In genomic region chr2:218022851-218023530, GRCh38 we compare ENCODE assay signal across 25 cellular contexts. TPM values are rescaled to one million over a fixed set of nuclear protein-coding genes. Genes with fewer than 3 reads are reported as not detected.
DNase-seq lines count a peak whose midpoint lies in the region; FAIRE-seq and TF ChIP-seq lines count a peak whose summit lies in the region.
"Had no signal": no experiment of that assay in that cellular context is flagged by ENCODE, and none has a peak within 500 bp of the region (broad histone marks: within the 10 kb centered on the region; RNA-seq: fewer than 3 reads in every experiment).

No MANE protein-coding gene starts in this region.

- no peak overlapping the region for H3K18ac ChIP-seq in H1 (ENCODE audit: extremely low read depth, low read length)

- H3K27ac ChIP-seq in H1 (ENCODE audit: low read depth, low read length) (no peak overlapping the region), transverse colon (no peak overlapping the region)
- H3K27ac ChIP-seq: brain microvascular endothelial cell, parathyroid adenoma, skin epidermis had no signal

- intact Hi-C loops in CD14-positive monocyte (cut with micrococcal nuclease) (no loop called here), posterior vena cava (cut with DNase I) (no loop called here), transverse colon (cut with DNase I; ENCODE audit: low total_unique reads) (no loop called here)

- no peak overlapping the region for H3K9ac ChIP-seq in H1 (replicated peaks in 1 of 4; ENCODE audit: extremely low read depth in 1 of 4, low read depth in 3 of 4, low read length in 3 of 4)
- H3K9ac ChIP-seq: parathyroid adenoma had no signal

- H3K9me3 ChIP-seq in H1 (ENCODE audit: insufficient read depth in 2 of 2, low read depth in 1 of 2, low read length in 1 of 2) (no peaks in the 10 kb centered on the region), transverse colon (no peaks in the 10 kb centered on the region)

- peaks cover 0 to 5% (median under 1%) of the 10 kb centered on the region in 3 donors for H3K27me3 Mint-ChIP-seq in CD14-positive monocyte (ENCODE audit: low read depth in 3 of 3)
- H3K27me3 Mint-ChIP-seq: activated CD4-positive, alpha-beta T cell treated with anti-CD3 and anti-CD28 coated beads, Interleukin-2, amount 10 ng/mL, durations not matched to agents 24 days and 14 days; naive thymus-derived CD4-positive, alpha-beta T cell had no signal

- in situ Hi-C loops in transverse colon (cut with MboI; ENCODE audit: low pct_ligation_motif_present in 1 of 4, low pct_unique_long_range_greater_than_20kb in 1 of 4, low sequenced_read_pairs in 3 of 4) = loop anchor here in 1 of 4 donors (25.0 kb wide), 1 partner anchor 236 kb away; no protein-coding TSS in a partner anchor

- no peak overlapping the region for H2BK120ac ChIP-seq in H1 (replicated peaks; ENCODE audit: low read depth, low read length)

- H4K8ac ChIP-seq in H1 (ENCODE audit: extremely low read depth, insufficient read depth, low read length) = no peak overlapping the region

- peak overlapping the region; percentile 33; the same call in 1 of the 2 replicates for H2AK5ac ChIP-seq in H1 (ENCODE audit: low read depth, low read length)

- H3K4me3 Mint-ChIP-seq in CD14-positive monocyte = no peak overlapping the region
- H3K4me3 Mint-ChIP-seq: activated CD4-positive, alpha-beta T cell treated with anti-CD3 and anti-CD28 coated beads, Interleukin-2, amount 10 ng/mL, durations not matched to agents 24 days and 14 days; activated T-helper 1 cell treated with anti-CD3 and anti-CD28 coated beads, Interleukin-12 subunit alpha, Interleukin-12 subunit beta, Interleukin-2, Interleukin-4 antibody, amounts not matched to agents 30 ng/mL and 10 ng/mL and 1 ng/mL, durations not matched to agents 14 hours and 24 hours and 36 hours; CD4-positive, alpha-beta memory T cell; GM23338; naive thymus-derived CD4-positive, alpha-beta T cell; stimulated activated memory B cell treated with anti-CD40 and anti-IgM and Interleukin-4, amounts not matched to agents 10 μg/mL and 1 μg/mL and 100 μg/mL, for 72 hours had no signal

- H2BK12ac ChIP-seq in H1 (ENCODE audit: low read depth, low read length) = no peak overlapping the region

- POLR2A ChIA-PET in H1 (lab: Charles Lee; ENCODE audit: partially characterized antibody) = interaction anchor here (0.7 kb wide), 1 partner anchor 20 kb away, joined by 3 read pairs; the partner anchor contains the start of gene TNS1

- TF ChIP-seq RAD21 in H1 (IDR thresholded peaks at IDR 0.05 in 1 of 2, conservative IDR thresholded peaks at IDR 0.05 in 1 of 2; ENCODE audit: low read depth in 2 of 2, low read length in 2 of 2) = no peak

- H3K27me3 ChIP-seq in H1 (replicated peaks in 1 of 4; ENCODE audit: control insufficient read depth in 3 of 4, extremely low read depth in 1 of 4, insufficient read depth in 3 of 4, low read length in 3 of 4) (no peaks in the 10 kb centered on the region), transverse colon (no peaks in the 10 kb centered on the region)
- H3K27me3 ChIP-seq: brain microvascular endothelial cell had no signal

- H3K4ac ChIP-seq in H1 (replicated peaks; ENCODE audit: insufficient read length, low read depth, low read length) = no peak overlapping the region

- TF ChIP-seq CTCF in CD14-positive monocyte (IDR thresholded peaks at IDR 0.05) = no peak
- no peak for TF ChIP-seq CTCF in H1 (IDR thresholded peaks at IDR 0.05; ENCODE audit: control extremely low read depth in 1 of 3, insufficient read depth in 1 of 3, low read depth in 1 of 3, low read length in 3 of 3)
- no peak for TF ChIP-seq CTCF in transverse colon (IDR thresholded peaks at IDR 0.05)

- H3K4me1 Mint-ChIP-seq in CD14-positive monocyte = peaks cover 40% of the 10 kb centered on the region
- H3K4me1 Mint-ChIP-seq: activated CD4-positive, alpha-beta T cell treated with anti-CD3 and anti-CD28 coated beads, Interleukin-2, amount 10 ng/mL, durations not matched to agents 24 days and 14 days; CD4-positive, alpha-beta memory T cell had no signal

- TF ChIP-seq POLR2A in H1 (IDR thresholded peaks at IDR 0.05; ENCODE audit: control extremely low read depth in 1 of 2, low read depth in 2 of 2, low read length in 2 of 2) = no peak
- TF ChIP-seq POLR2A in transverse colon (IDR thresholded peaks at IDR 0.05) = no peak

- no peaks in the 10 kb centered on the region for H3K36me3 ChIP-seq in H1 (ENCODE audit: control insufficient read depth in 2 of 4, insufficient read depth in 4 of 4, low read length in 3 of 4)
- H3K36me3 ChIP-seq in transverse colon = no peaks in the 10 kb centered on the region
- H3K36me3 ChIP-seq: brain microvascular endothelial cell had no signal

- H2BK15ac ChIP-seq in H1 (ENCODE audit: low read length) = peak overlapping the region; percentile 72; the same call in 1 of the 2 replicates

- no peak overlapping the region for H2BK5ac ChIP-seq in H1 (ENCODE audit: low read depth, low read length)

- H2AFZ ChIP-seq in H1 (ENCODE audit: low read length) = no peak overlapping the region
- H2AFZ ChIP-seq: GM23338, parathyroid adenoma had no signal

- H3K4me1 ChIP-seq in H1 (replicated peaks in 1 of 4; ENCODE audit: control insufficient read depth in 3 of 4, insufficient read depth in 4 of 4, low read length in 3 of 4) = peaks cover 0 to 16% (median 5%) of the 10 kb centered on the region in 4 experiments; a peak in 6 of 7 replicates
- H3K4me1 ChIP-seq in transverse colon = peaks cover 0 to 2% (median 0%) of the 10 kb centered on the region in 4 donors

- H3K27ac Mint-ChIP-seq in CD14-positive monocyte = no peak overlapping the region
- H3K27ac Mint-ChIP-seq: activated CD4-positive, alpha-beta T cell treated with anti-CD3 and anti-CD28 coated beads, Interleukin-2, amount 10 ng/mL, durations not matched to agents 24 days and 14 days; activated T-helper 1 cell treated with anti-CD3 and anti-CD28 coated beads, Interleukin-12 subunit alpha, Interleukin-12 subunit beta, Interleukin-2, Interleukin-4 antibody, amounts not matched to agents 30 ng/mL and 10 ng/mL and 1 ng/mL, durations not matched to agents 14 hours and 24 hours and 36 hours; CD4-positive, alpha-beta memory T cell; GM23338; naive thymus-derived CD4-positive, alpha-beta T cell; stimulated activated memory B cell treated with anti-CD40 and anti-IgM and Interleukin-4, amounts not matched to agents 10 μg/mL and 1 μg/mL and 100 μg/mL, for 72 hours had no signal

- no peak overlapping the region for H3K4me2 ChIP-seq in H1 (ENCODE audit: insufficient read depth in 1 of 2, low read depth in 2 of 2, low read length in 2 of 2)
- H3K4me2 ChIP-seq: GM23338 had no signal

- no peak overlapping the region for H2BK20ac ChIP-seq in H1 (ENCODE audit: low read length)

- H3K79me2 ChIP-seq in H1 (ENCODE audit: control insufficient read depth in 1 of 2, insufficient read depth in 2 of 2, low read length in 2 of 2) = no peaks in the 10 kb centered on the region
- H3K79me2 ChIP-seq: parathyroid adenoma had no signal

- no peaks in the 10 kb centered on the region; the same call in 1 of the 2 replicates for H3K79me1 ChIP-seq in H1 (ENCODE audit: low read depth, low read length)

- no peak overlapping the region for H3K23ac ChIP-seq in H1 (ENCODE audit: insufficient read length)

- 90% methylated on average over 7 of the region's 7 CpGs; no CpG with 5 or more reads in 1 of the 2 experiments for WGBS in H1 (ENCODE audit: extremely low coverage in 1 of 2, insufficient coverage in 1 of 2, insufficient read length in 1 of 2, insufficient replicate concordance in 2 of 2, low coverage in 1 of 2, low lambda C conversion rate in 2 of 2, missing lambda C conversion rate in 1 of 2), 2 experiments
- WGBS in transverse colon (ENCODE audit: low coverage in 1 of 2), 2 donors = 60 to 77% methylated on average over 1 to 7 of the region's 7 CpGs

- CTCF ChIA-PET in H1 (lab: Charles Lee; ENCODE audit: partially characterized antibody) = interaction anchor here (0.8 to 5.5 kb wide), 9 partner anchors 9 to 237 kb away, joined by 3 to 22 read pairs (median 5); partner anchors contain the start of gene TNS1

- H3K56ac ChIP-seq in H1 (replicated peaks; ENCODE audit: insufficient read length, low read depth, low read length) = no peak overlapping the region

- no peak for FAIRE-seq in H1 (lab: Jason Lieb, UNC)

- no peaks in the 10 kb centered on the region for H3K23me2 ChIP-seq in H1 (ENCODE audit: low read depth, low read length)

- H3K4me3 ChIP-seq in H1 (ENCODE audit: extremely low read depth in 1 of 4, insufficient read depth in 2 of 4, low read depth in 3 of 4, low read length in 4 of 4) (no peak overlapping the region), transverse colon (no peak overlapping the region)
- H3K4me3 ChIP-seq: GM23338, skin epidermis had no signal

- H3K9me3 Mint-ChIP-seq in CD14-positive monocyte = no peaks in the 10 kb centered on the region
- H3K9me3 Mint-ChIP-seq: activated CD4-positive, alpha-beta T cell treated with anti-CD3 and anti-CD28 coated beads, Interleukin-2, amount 10 ng/mL, durations not matched to agents 24 days and 14 days; activated T-helper 1 cell treated with anti-CD3 and anti-CD28 coated beads, Interleukin-12 subunit alpha, Interleukin-12 subunit beta, Interleukin-2, Interleukin-4 antibody, amounts not matched to agents 30 ng/mL and 10 ng/mL and 1 ng/mL, durations not matched to agents 14 hours and 24 hours and 36 hours; CD4-positive, alpha-beta memory T cell; GM23338; naive thymus-derived CD4-positive, alpha-beta T cell; stimulated activated memory B cell treated with anti-CD40 and anti-IgM and Interleukin-4, amounts not matched to agents 10 μg/mL and 1 μg/mL and 100 μg/mL, for 72 hours had no signal

- TF ChIP-seq EP300 in H1 (IDR thresholded peaks at IDR 0.05; ENCODE audit: borderline replicate concordance in 1 of 2, low read depth in 2 of 2, low read length in 2 of 2) (no peak), transverse colon (IDR thresholded peaks at IDR 0.05; ENCODE audit: low read depth) (no peak)

- no peak overlapping the region for H3K14ac ChIP-seq in H1 (ENCODE audit: insufficient read length)

- H3K36me3 Mint-ChIP-seq in CD14-positive monocyte = peaks cover under 1 to 3% of the 10 kb centered on the region in 2 donors
- H3K36me3 Mint-ChIP-seq: CD4-positive, alpha-beta memory T cell; naive thymus-derived CD4-positive, alpha-beta T cell; stimulated activated memory B cell treated with anti-CD40 and anti-IgM and Interleukin-4, amounts not matched to agents 10 μg/mL and 1 μg/mL and 100 μg/mL, for 72 hours had no signal

- peak; percentile 2 for DNase-seq in 8988T
- DNase-seq in CD14-positive monocyte (ENCODE audit: low spot score) = peak; percentile 26
- DNase-seq in H1 (ENCODE audit: low read depth in 1 of 2, low spot score in 2 of 2) = peak in 1 of 2 experiments; percentile 40
- DNase-seq in posterior vena cava (ENCODE audit: low spot score) = peak; percentile 66
- DNase-seq in transverse colon = no peak
- DNase-seq in NCI-H524 (lab: John Stamatoyannopoulos, UW) = no peak
- DNase-seq in SKM-1 (lab: John Stamatoyannopoulos, UW; ENCODE audit: unreplicated experiment) = no peak
- DNase-seq in NCI-H2107 (lab: John Stamatoyannopoulos, UW) = no peak
- DNase-seq: activated CD4-positive, alpha-beta T cell treated with anti-CD3 and anti-CD28 coated beads, Interleukin-2, amount 10 ng/mL, durations not matched to agents 24 days and 14 days; brain microvascular endothelial cell; CD4-positive, alpha-beta memory T cell; IMR-90; NCI-H510A treated with DMSO at 0.1 percent for 48 hours; stimulated activated CD4-positive, alpha-beta T cell treated with anti-CD3 and anti-CD28 coated beads, Interleukin-2, amount 100 ng/mL, for 24 hours had no signal

- H4K91ac ChIP-seq in H1 (replicated peaks; ENCODE audit: insufficient read length, low read length) = no peak overlapping the region

- no peak overlapping the region for H4K5ac ChIP-seq in H1 (ENCODE audit: insufficient read length, low read depth, low read length)

- no peaks in the 10 kb centered on the region for H4K20me1 ChIP-seq in H1 (replicated peaks in 1 of 2; ENCODE audit: control insufficient read depth in 1 of 2, insufficient read depth in 2 of 2, low read length in 2 of 2)

RNA-seq across cellular contexts. Expression of gene TNS1, which starts 20.2 kb away (rescaled TPM):
- polyA plus RNA-seq in CD14-positive monocyte (1 to 10 TPM in 1 of 2 donors, under 1 TPM in 1; 0.26 to 1.6 TPM), H1 (2011; rRNA removed) (1.5 and 1.9 TPM in 2 replicates)
- 4.8 and 5.1 TPM in 2 replicates for total RNA-seq in H1 (2021; fragmentation: NEBNext Ultra II Directional; extraction: Animal tissue kit (Norgen Biotek cat#: 25700))
- 1.3 TPM for polyA plus RNA-seq in H1 (2011; cell fraction: cytosol; rRNA removed)
- polyA plus RNA-seq in H1 (2011; cell fraction: nucleus; rRNA removed) = 7.3 TPM
- 2.0 to 2.7 TPM (median 2.3 TPM) in 4 replicates for polyA plus RNA-seq in H1 (2012, experiment 1 of 2)
- 1.1 TPM for polyA plus RNA-seq in H1 (2012, experiment 2 of 2)
- polyA plus RNA-seq in H1 (2013, experiment 1 of 2) = 1.9 TPM
- polyA plus RNA-seq in H1 (2013, experiment 2 of 2) = 2.0 TPM
- polyA minus RNA-seq in H1 (2011; rRNA and poly(A)+ RNA removed) = 11.6 and 19.6 TPM in 2 replicates
- polyA minus RNA-seq in H1 (2011; cell fraction: cytosol; rRNA and poly(A)+ RNA removed) = 4.1 TPM
- 15.0 TPM for polyA minus RNA-seq in H1 (2011; cell fraction: nucleus; rRNA and poly(A)+ RNA removed)
- total RNA-seq in posterior vena cava (1,000 to 10,000 TPM; 1,255 to 1,508 TPM), transverse colon (100 to 1,000 TPM; 101 to 487 (median 231) TPM)
- total RNA-seq: G401 had no signal
- polyA plus RNA-seq: CD4-positive, alpha-beta memory T cell; naive thymus-derived CD4-positive, alpha-beta T cell had no signal

RNA-seq across cellular contexts. Expression of gene RUFY4, which starts 46.1 kb away (rescaled TPM):
- polyA plus RNA-seq in CD14-positive monocyte (under 1 TPM; 0.65 to 0.68 TPM), H1 (2011; rRNA removed) (0.38 and 0.66 TPM in 2 replicates)
- total RNA-seq in H1 (2021; fragmentation: NEBNext Ultra II Directional; extraction: Animal tissue kit (Norgen Biotek cat#: 25700)) = 0.32 TPM in 1 of 2 replicates, not detected in the other
- polyA plus RNA-seq in H1 (2011; cell fraction: cytosol; rRNA removed) = 1.0 TPM
- 3.6 TPM for polyA plus RNA-seq in H1 (2011; cell fraction: nucleus; rRNA removed)
- polyA plus RNA-seq in H1 (2012, experiment 1 of 2) = 0.32 to 1.1 TPM (median 0.71 TPM) in 4 replicates
- not detected for polyA plus RNA-seq in H1 (2012, experiment 2 of 2)
- polyA plus RNA-seq in H1 (2013, experiment 1 of 2) = 0.30 TPM
- polyA plus RNA-seq in H1 (2013, experiment 2 of 2) = 0.11 TPM
- polyA minus RNA-seq in H1 (2011; rRNA and poly(A)+ RNA removed) = 0.51 and 1.2 TPM in 2 replicates
- polyA minus RNA-seq in H1 (2011; cell fraction: cytosol; rRNA and poly(A)+ RNA removed) = not detected
- 1.5 TPM for polyA minus RNA-seq in H1 (2011; cell fraction: nucleus; rRNA and poly(A)+ RNA removed)
- total RNA-seq in posterior vena cava (under 1 TPM in 1 of 2 donors, not detected in 1; 0.14 TPM), transverse colon (1 to 10 TPM in 1 of 4 donors, not detected in 3; 1.9 TPM)
- total RNA-seq: fibroblast of lung, G401, glomerular endothelial cell, GM23338, IMR-90, RPMI7951, temporal lobe had no signal
- polyA plus RNA-seq: fibroblast of lung; IMR-90; naive thymus-derived CD4-positive, alpha-beta T cell had no signal

Comparison
In these comparisons a context has a peak if more than half of its experiments do, and no peak if none do; other contexts are left out.
1. DNase-seq: peak in 8988T (single experiment), CD14-positive monocyte (single experiment) and posterior vena cava (single experiment); none in transverse colon (single experiment), NCI-H524 (0 of 2), SKM-1 (single experiment) and NCI-H2107 (single experiment).
2. RNA of gene TNS1, which starts 20.2 kb away (total RNA-seq): 1,255 to 1,508 TPM in posterior vena cava and 101 to 487 TPM in transverse colon; 4.8 to 5.1 TPM in H1; every median in the first group is over 10 times any median in the second.